13 cellular contexts compared by ENCODE assay signal in genomic region chr10:74587109-74587508, GRCh38.
A peak's percentile ranks its signal among the peaks of the same experiment; 100 is the strongest.
DNase-seq lines count a peak whose midpoint lies in the region; ATAC-seq and TF ChIP-seq lines count a peak whose summit lies in the region.
"Had no signal": no experiment of that assay in that cellular context is flagged by ENCODE, and none has a peak within 500 bp of the region (broad histone marks: within the 10 kb centered on the region; RNA-seq: fewer than 3 reads in every experiment).

No MANE protein-coding gene starts in this region.

- H3K27me3 ChIP-seq in DOHH2 (ENCODE audit: control insufficient read depth, low read length) (no peaks in the 10 kb centered on the region), prostate gland (replicated peaks; ENCODE audit: insufficient read depth) (no peaks in the 10 kb centered on the region)

- intact Hi-C loops in prostate gland (cut with DNase I) = no loop called here

- H3F3A ChIP-seq in DOHH2 (ENCODE audit: control insufficient read depth, insufficient read depth) = peaks cover 15% of the 10 kb centered on the region

- H3K4me1 Mint-ChIP-seq in T-helper 1 cell treated with Interleukin-12 subunit alpha and Interleukin-12 subunit beta and Interleukin-4 antibody, amounts not matched to agents 30 μg/mL and 1 μg/mL, for 36 hours (ENCODE audit: low read depth) = peaks cover 54% of the 10 kb centered on the region
- H3K4me1 Mint-ChIP-seq in activated naive CD8-positive, alpha-beta T cell treated with anti-CD3 and anti-CD28 coated beads, Interleukin-2, amount 10 ng/mL, durations not matched to agents 7 days and 5 days = peaks cover 56% of the 10 kb centered on the region
- peaks cover 68% of the 10 kb centered on the region for H3K4me1 Mint-ChIP-seq in nephron progenitor cell
- H3K4me1 Mint-ChIP-seq in endothelial cell (ENCODE audit: unreplicated experiment) = peaks cover 15% of the 10 kb centered on the region

- WGBS in prostate gland = 97% methylated on average over 2 of the region's 2 CpGs

- peak overlapping the region; percentile 46 for H3K4me3 Mint-ChIP-seq in T-helper 1 cell treated with Interleukin-12 subunit alpha and Interleukin-12 subunit beta and Interleukin-4 antibody, amounts not matched to agents 30 μg/mL and 1 μg/mL, for 36 hours
- no peak overlapping the region for H3K4me3 Mint-ChIP-seq in activated naive CD8-positive, alpha-beta T cell treated with anti-CD3 and anti-CD28 coated beads, Interleukin-2, amount 10 ng/mL, durations not matched to agents 7 days and 5 days
- H3K4me3 Mint-ChIP-seq in nephron progenitor cell (no peak overlapping the region), endothelial cell (ENCODE audit: unreplicated experiment) (no peak overlapping the region)

- H3K27ac ChIP-seq in DOHH2 (ENCODE audit: low read depth, low read length) (no peak overlapping the region), prostate gland (no peak overlapping the region)

- POLR2A ChIA-PET in activated naive CD8-positive, alpha-beta T cell treated with anti-CD3 and anti-CD28 coated beads, Interleukin-2, amount 10 ng/mL, durations not matched to agents 7 days and 5 days (lab: Charles Lee) = interaction anchor here (1.1 to 1.7 kb wide), 2 partner anchors 238 to 239 kb away, joined by 5 to 8 read pairs; no protein-coding TSS in a partner anchor

- H3K36me3 ChIP-seq in DOHH2 (ENCODE audit: control insufficient read depth, low read length) = 0 out of 2 replicates have a peak, but pooled peaks cover 2% of the 10 kb centered on the region
- H3K36me3 ChIP-seq in prostate gland = no peaks in the 10 kb centered on the region

- H3K27me3 Mint-ChIP-seq in T-helper 1 cell treated with Interleukin-12 subunit alpha and Interleukin-12 subunit beta and Interleukin-4 antibody, amounts not matched to agents 30 μg/mL and 1 μg/mL, for 36 hours (ENCODE audit: low read depth) = no peaks in the 10 kb centered on the region
- H3K27me3 Mint-ChIP-seq in activated naive CD8-positive, alpha-beta T cell treated with anti-CD3 and anti-CD28 coated beads, Interleukin-2, amount 10 ng/mL, durations not matched to agents 7 days and 5 days = no peaks in the 10 kb centered on the region
- H3K27me3 Mint-ChIP-seq in nephron progenitor cell (ENCODE audit: low read depth, poor library complexity) (no peaks in the 10 kb centered on the region), endothelial cell (ENCODE audit: unreplicated experiment) (no peaks in the 10 kb centered on the region)

- H3K27ac Mint-ChIP-seq in T-helper 1 cell treated with Interleukin-12 subunit alpha and Interleukin-12 subunit beta and Interleukin-4 antibody, amounts not matched to agents 30 μg/mL and 1 μg/mL, for 36 hours = peak overlapping the region; percentile 85
- H3K27ac Mint-ChIP-seq in activated naive CD8-positive, alpha-beta T cell treated with anti-CD3 and anti-CD28 coated beads, Interleukin-2, amount 10 ng/mL, durations not matched to agents 7 days and 5 days = peak overlapping the region; percentile 81
- H3K27ac Mint-ChIP-seq in nephron progenitor cell (peak overlapping the region; percentile 92), endothelial cell (ENCODE audit: unreplicated experiment) (no peak overlapping the region)

- H3K4me3 ChIP-seq in DOHH2 (ENCODE audit: low read length) (no peak overlapping the region), prostate gland (no peak overlapping the region)
- H3K4me3 ChIP-seq: smooth muscle cell had no signal

- H3K9me3 Mint-ChIP-seq in T-helper 1 cell treated with Interleukin-12 subunit alpha and Interleukin-12 subunit beta and Interleukin-4 antibody, amounts not matched to agents 30 μg/mL and 1 μg/mL, for 36 hours = no peaks in the 10 kb centered on the region
- H3K9me3 Mint-ChIP-seq in activated naive CD8-positive, alpha-beta T cell treated with anti-CD3 and anti-CD28 coated beads, Interleukin-2, amount 10 ng/mL, durations not matched to agents 7 days and 5 days = no peaks in the 10 kb centered on the region
- no peaks in the 10 kb centered on the region for H3K9me3 Mint-ChIP-seq in nephron progenitor cell
- H3K9me3 Mint-ChIP-seq in endothelial cell (ENCODE audit: unreplicated experiment) = no peaks in the 10 kb centered on the region

- TF ChIP-seq POLR2A in prostate gland (IDR thresholded peaks at IDR 0.05) = no peak

- DNase-seq in T-helper 1 cell (no peak), nephron progenitor cell (no peak), prostate gland (ENCODE audit: low spot score) (no peak), endothelial cell (ENCODE audit: low spot score) (no peak)
- DNase-seq in activated naive CD8-positive, alpha-beta T cell treated with anti-CD3 and anti-CD28 coated beads, Interleukin-2, amount 10 ng/mL, durations not matched to agents 7 days and 5 days = no peak
- DNase-seq: Calu3, erythroblast, NCI-H1092 had no signal

- ATAC-seq in activated naive CD8-positive, alpha-beta T cell treated with anti-CD3 and anti-CD28 coated beads, Interleukin-2, amount 10 ng/mL, durations not matched to agents 7 days and 5 days (ENCODE audit: low read depth) = no peak
- no peak for ATAC-seq in HG02763 (IDR thresholded peaks at IDR 0.05; ENCODE audit: unreplicated experiment)
- ATAC-seq: activated CD4-positive, CD25-positive, alpha-beta regulatory T cell treated with anti-CD3 and anti-CD28 coated beads, Interleukin-2, amount 50 U/mL, for 24 hours had no signal

- H3K9me3 ChIP-seq in DOHH2 (ENCODE audit: control insufficient read depth, insufficient read depth, low read length) (no peaks in the 10 kb centered on the region), prostate gland (no peaks in the 10 kb centered on the region)

- peak overlapping the region; percentile 35 for H3K4me2 ChIP-seq in DOHH2 (ENCODE audit: low read length)
- H3K4me2 ChIP-seq: smooth muscle cell had no signal

- no peaks in the 10 kb centered on the region for H4K20me1 ChIP-seq in DOHH2 (ENCODE audit: control insufficient read depth, insufficient read depth, low read depth, low read length)

- H3K4me1 ChIP-seq in DOHH2 (ENCODE audit: control insufficient read depth, low read length) (peaks cover 66% of the 10 kb centered on the region), prostate gland (replicated peaks) (peaks cover 14% of the 10 kb centered on the region)

- H3K9me2 ChIP-seq in DOHH2 (replicated peaks; ENCODE audit: control insufficient read depth, low read length) = no peaks in the 10 kb centered on the region

- peaks cover 8% of the 10 kb centered on the region for H3K36me3 Mint-ChIP-seq in T-helper 1 cell treated with Interleukin-12 subunit alpha and Interleukin-12 subunit beta and Interleukin-4 antibody, amounts not matched to agents 30 μg/mL and 1 μg/mL, for 36 hours (ENCODE audit: low read depth)
- peaks cover 12% of the 10 kb centered on the region for H3K36me3 Mint-ChIP-seq in activated naive CD8-positive, alpha-beta T cell treated with anti-CD3 and anti-CD28 coated beads, Interleukin-2, amount 10 ng/mL, durations not matched to agents 7 days and 5 days
- no peaks in the 10 kb centered on the region for H3K36me3 Mint-ChIP-seq in nephron progenitor cell (ENCODE audit: low read depth)
- H3K36me3 Mint-ChIP-seq in endothelial cell (ENCODE audit: low read depth, unreplicated experiment) = no peaks in the 10 kb centered on the region

- TF ChIP-seq CTCF in DOHH2 (IDR thresholded peaks at IDR 0.05; ENCODE audit: low read depth, low read length, poor library complexity, severe bottlenecking) (no peak), nephron progenitor cell (IDR thresholded peaks at IDR 0.05) (no peak), prostate gland (IDR thresholded peaks at IDR 0.05) (no peak), endothelial cell (IDR thresholded peaks at IDR 0.05; ENCODE audit: unreplicated experiment) (no peak)

- H3K79me2 ChIP-seq in DOHH2 (ENCODE audit: control insufficient read depth, low read length) = no peaks in the 10 kb centered on the region
